ENCODE assay signal across 12 cellular contexts in the genomic region with DNA sequence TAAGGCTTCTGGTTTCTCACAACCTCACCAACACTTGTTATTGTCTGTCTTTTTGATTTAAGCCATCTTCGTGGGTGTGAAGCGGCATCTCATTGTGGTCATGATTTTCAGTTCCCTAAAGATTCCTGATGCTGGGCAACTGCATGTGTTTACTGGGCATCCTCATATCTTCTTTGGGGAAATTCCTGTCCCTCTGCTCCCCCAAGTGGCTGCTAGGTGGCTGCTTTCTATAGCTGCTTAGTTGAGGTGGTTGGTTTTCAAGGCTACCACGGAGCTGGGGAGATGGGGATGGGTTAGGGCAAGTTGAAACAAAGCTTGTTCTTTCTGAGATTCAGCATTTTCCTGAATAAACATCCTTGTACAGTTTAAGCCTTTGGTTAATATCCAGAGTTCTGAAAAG.
DNase-seq lines count a peak whose midpoint lies in the region; ATAC-seq, FAIRE-seq and TF ChIP-seq lines count a peak whose summit lies in the region.
"Had no signal": no experiment of that assay in that cellular context is flagged by ENCODE, and none has a peak within 500 bp of the region (broad histone marks: within the 10 kb centered on the region; RNA-seq: fewer than 3 reads in every experiment).

No MANE protein-coding gene starts in this region.

- TF ChIP-seq EP300 in HepG2 (IDR thresholded peaks at IDR 0.05; ENCODE audit: low read depth in 2 of 2, low read length in 2 of 2) (no peak), HepG2 (CRISPR knock-in tag; IDR thresholded peaks at IDR 0.05; ENCODE audit: borderline replicate concordance) (no peak)

- H3K9ac ChIP-seq in HepG2 (ENCODE audit: insufficient read depth, low read depth, low read length), result no peak overlapping the region

- H3K79me2 ChIP-seq in HepG2 (ENCODE audit: insufficient read depth, low read length), result no peaks in the 10 kb centered on the region

- H3K4me2 ChIP-seq in HepG2 (ENCODE audit: low read depth, low read length), result no peak overlapping the region

- no peak overlapping the region for H2AFZ ChIP-seq in HepG2 (ENCODE audit: low read length)

- intact Hi-C loops in HepG2 (cut with micrococcal nuclease; ENCODE audit: unreplicated experiment), result loop anchor here (1.0 kb wide), 2 partner anchors 335 to 432 kb away; no protein-coding TSS in a partner anchor
- intact Hi-C loops in vagina (cut with DNase I), result no loop called here

- no peaks in the 10 kb centered on the region for H4K20me1 ChIP-seq in HepG2 (ENCODE audit: insufficient read depth, low read length)

- no peak overlapping the region for H3K4me3 ChIP-seq in HFF-Myc (replicated peaks; ENCODE audit: low read depth, low read length)
- H3K4me3 ChIP-seq in astrocyte of the spinal cord (ENCODE audit: low read depth, low read length), result no peak overlapping the region
- H3K4me3 ChIP-seq in HepG2 (replicated peaks in 1 of 3; ENCODE audit: insufficient read depth in 1 of 3, low read depth in 2 of 3, low read length in 3 of 3), result no peak overlapping the region
- no peak overlapping the region for H3K4me3 ChIP-seq in vagina
- H3K4me3 ChIP-seq in effector memory CD4-positive, alpha-beta T cell (ENCODE audit: insufficient read depth, low read depth, low read length, poor library complexity, severe bottlenecking), result no peak overlapping the region
- H3K4me3 ChIP-seq: SJSA1 had no signal

- H3K27ac ChIP-seq in HepG2 (ENCODE audit: extremely low read length, insufficient read depth, low read length) (no peak overlapping the region), vagina (no peak overlapping the region)
- H3K27ac ChIP-seq in effector memory CD4-positive, alpha-beta T cell (ENCODE audit: insufficient read depth, low read length, poor library complexity, severe bottlenecking), result no peak overlapping the region
- H3K27ac ChIP-seq: SJSA1 had no signal

- CTCF ChIA-PET in HepG2 (lab: Yijun Ruan, JAX; ENCODE audit: low intra/inter-chr PET ratio, low total read pairs), result interaction anchor here (0.8 to 2.0 kb wide), 2 partner anchors 334 to 403 kb away, joined by 4 to 13 read pairs; no protein-coding TSS in a partner anchor

- WGBS in HepG2 (ENCODE audit: low lambda C conversion rate), result 3% methylated on average over 3 of the region's 3 CpGs

- no peaks in the 10 kb centered on the region for H3K36me3 ChIP-seq in HepG2 (replicated peaks in 1 of 2; ENCODE audit: control insufficient read depth in 1 of 2, insufficient read depth in 2 of 2, low read length in 2 of 2)
- H3K36me3 ChIP-seq in vagina, result no peaks in the 10 kb centered on the region
- H3K36me3 ChIP-seq in effector memory CD4-positive, alpha-beta T cell (ENCODE audit: control insufficient read depth, insufficient read depth, low read length), result no peaks in the 10 kb centered on the region
- H3K36me3 ChIP-seq: SJSA1 had no signal

- H3K27me3 ChIP-seq in HepG2 (ENCODE audit: control insufficient read depth in 1 of 2, insufficient read depth in 2 of 2, low read length in 2 of 2) (peaks cover 1 to 3% of the 10 kb centered on the region in 2 experiments; a peak in 1 of 5 replicates), vagina (no peaks in the 10 kb centered on the region)
- H3K27me3 ChIP-seq in effector memory CD4-positive, alpha-beta T cell (replicated peaks; ENCODE audit: control insufficient read depth, insufficient read depth, low read length, poor library complexity, severe bottlenecking), result no peaks in the 10 kb centered on the region
- H3K27me3 ChIP-seq: SJSA1 had no signal

- BruUV-seq in HepG2 (replicated peaks; lab: Mats Ljungman, UMichigan), result no TSS peak

- peak; percentile 91 for FAIRE-seq in HepG2 (lab: Jason Lieb, UNC)
- FAIRE-seq: islet of Langerhans had no signal

- TF ChIP-seq CTCF in HFF-Myc (IDR thresholded peaks at IDR 0.05; ENCODE audit: low read depth, low read length, missing control alignments) (peak; percentile 43), astrocyte of the spinal cord (IDR thresholded peaks at IDR 0.05; ENCODE audit: low read depth, low read length) (peak; percentile 37), HepG2 (CRISPR knock-in tag; IDR thresholded peaks at IDR 0.05) (peak; percentile 81), vagina (IDR thresholded peaks at IDR 0.05) (peak in 1 of 3 experiments; percentile 45)

- TF ChIP-seq POLR2A in HepG2 (IDR thresholded peaks at IDR 0.05; ENCODE audit: insufficient read depth in 1 of 2, low read depth in 2 of 2, low read length in 2 of 2) (no peak), vagina (IDR thresholded peaks at IDR 0.05) (no peak)

- ATAC-seq in HepG2, result peak; percentile 74

- TF ChIP-seq RAD21 in HepG2 (CRISPR knock-in tag; IDR thresholded peaks at IDR 0.05), result peak; percentile 80

- no peaks in the 10 kb centered on the region for H3K9me3 ChIP-seq in HepG2 (ENCODE audit: low read length)
- H3K9me3 ChIP-seq in vagina, result no peaks in the 10 kb centered on the region
- no peaks in the 10 kb centered on the region for H3K9me3 ChIP-seq in effector memory CD4-positive, alpha-beta T cell (ENCODE audit: control insufficient read depth, low read length)
- H3K9me3 ChIP-seq: SJSA1 had no signal

- H3K4me1 ChIP-seq in HepG2 (ENCODE audit: insufficient read depth, low read length) (peaks cover 13% of the 10 kb centered on the region), vagina (peaks cover 17% of the 10 kb centered on the region)
- H3K4me1 ChIP-seq in effector memory CD4-positive, alpha-beta T cell (ENCODE audit: control insufficient read depth, insufficient read depth, low read length, poor library complexity, severe bottlenecking), result no peaks in the 10 kb centered on the region

- in situ Hi-C loops in astrocyte of the spinal cord (cut with HindIII; ENCODE audit: low sequenced_read_pairs) (no loop called here), HepG2 (cut with HindIII; ENCODE audit: extremely low pct_ligation_motif_present, low pct_unique_long_range_greater_than_20kb) (no loop called here)

- POLR2A ChIA-PET in HepG2 (lab: Yijun Ruan, JAX), result no interaction called here

- peak; percentile 71 for DNase-seq in EH (ENCODE audit: low read depth)
- DNase-seq in HFF-Myc (ENCODE audit: extremely low read depth, low read depth), result no peak
- DNase-seq in astrocyte of the spinal cord (ENCODE audit: low read depth, low spot score), result peak; percentile 3
- DNase-seq in HepG2 (ENCODE audit: low spot score), result peak; percentile 63
- DNase-seq in vagina (ENCODE audit: extremely low spot score in 2 of 2), result no peak
- DNase-seq in activated gamma-delta T cell (lab: John Stamatoyannopoulos, UW), result no peak
- no peak for DNase-seq in activated naive CD4-positive, alpha-beta T cell (lab: John Stamatoyannopoulos, UW)
- no peak for DNase-seq in effector memory CD4-positive, alpha-beta T cell
- DNase-seq: activated naive CD4-positive, alpha-beta T cell treated with anti-CD3 and anti-CD28 coated beads, Interleukin-2, amount 50 U/mL, for 16 hours; stimulated activated CD4-positive, alpha-beta T cell treated with anti-CD3 and anti-CD28 coated beads, Interleukin-2, amount 100 ng/mL, for 24 hours had no signal

TF ChIP-seq in HepG2, 621 proteins besides CTCF, POLR2A, EP300 and RAD21 (continues in another document):
- TF ChIP-seq SMC3 (IDR thresholded peaks at IDR 0.05; ENCODE audit: low read length), result peak; percentile 92
- TF ChIP-seq SKI (IDR thresholded peaks at IDR 0.05; ENCODE audit: partially characterized antibody), result no peak
- peak; percentile 49; the same call in 1 of the 2 replicates for TF ChIP-seq IRF2 (CRISPR knock-in tag; IDR thresholded peaks at IDR 0.05)
- TF ChIP-seq, protein P1, sequence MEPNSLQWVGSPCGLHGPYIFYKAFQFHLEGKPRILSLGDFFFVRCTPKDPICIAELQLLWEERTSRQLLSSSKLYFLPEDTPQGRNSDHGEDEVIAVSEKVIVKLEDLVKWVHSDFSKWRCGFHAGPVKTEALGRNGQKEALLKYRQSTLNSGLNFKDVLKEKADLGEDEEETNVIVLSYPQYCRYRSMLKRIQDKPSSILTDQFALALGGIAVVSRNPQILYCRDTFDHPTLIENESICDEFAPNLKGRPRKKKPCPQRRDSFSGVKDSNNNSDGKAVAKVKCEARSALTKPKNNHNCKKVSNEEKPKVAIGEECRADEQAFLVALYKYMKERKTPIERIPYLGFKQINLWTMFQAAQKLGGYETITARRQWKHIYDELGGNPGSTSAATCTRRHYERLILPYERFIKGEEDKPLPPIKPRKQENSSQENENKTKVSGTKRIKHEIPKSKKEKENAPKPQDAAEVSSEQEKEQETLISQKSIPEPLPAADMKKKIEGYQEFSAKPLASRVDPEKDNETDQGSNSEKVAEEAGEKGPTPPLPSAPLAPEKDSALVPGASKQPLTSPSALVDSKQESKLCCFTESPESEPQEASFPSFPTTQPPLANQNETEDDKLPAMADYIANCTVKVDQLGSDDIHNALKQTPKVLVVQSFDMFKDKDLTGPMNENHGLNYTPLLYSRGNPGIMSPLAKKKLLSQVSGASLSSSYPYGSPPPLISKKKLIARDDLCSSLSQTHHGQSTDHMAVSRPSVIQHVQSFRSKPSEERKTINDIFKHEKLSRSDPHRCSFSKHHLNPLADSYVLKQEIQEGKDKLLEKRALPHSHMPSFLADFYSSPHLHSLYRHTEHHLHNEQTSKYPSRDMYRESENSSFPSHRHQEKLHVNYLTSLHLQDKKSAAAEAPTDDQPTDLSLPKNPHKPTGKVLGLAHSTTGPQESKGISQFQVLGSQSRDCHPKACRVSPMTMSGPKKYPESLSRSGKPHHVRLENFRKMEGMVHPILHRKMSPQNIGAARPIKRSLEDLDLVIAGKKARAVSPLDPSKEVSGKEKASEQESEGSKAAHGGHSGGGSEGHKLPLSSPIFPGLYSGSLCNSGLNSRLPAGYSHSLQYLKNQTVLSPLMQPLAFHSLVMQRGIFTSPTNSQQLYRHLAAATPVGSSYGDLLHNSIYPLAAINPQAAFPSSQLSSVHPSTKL (CRISPR knock-in tag; IDR thresholded peaks at IDR 0.05), result 0 out of 2 replicates have a peak, but pooled peaks have one; percentile 19
- TF ChIP-seq ELF3 (CRISPR knock-in tag; IDR thresholded peaks at IDR 0.05), result peak; percentile 44; the same call in 1 of the 2 replicates
- peak; percentile 68; the same call in 1 of the 2 replicates for TF ChIP-seq ERF (CRISPR knock-in tag; IDR thresholded peaks at IDR 0.05)
- peak; percentile 47; the same call in 1 of the 2 replicates for TF ChIP-seq ZBTB7B (CRISPR knock-in tag; IDR thresholded peaks at IDR 0.05)
- TF ChIP-seq TCF7L2 (IDR thresholded peaks at IDR 0.05; ENCODE audit: low read depth, low read length), result no peak
- TF ChIP-seq MIXL1 (CRISPR knock-in tag; IDR thresholded peaks at IDR 0.05), result 0 out of 2 replicates have a peak, but pooled peaks have one; percentile 28
- peak; percentile 93 for TF ChIP-seq STAG1 (CRISPR knock-in tag; IDR thresholded peaks at IDR 0.05)

Comparison
In these comparisons a context has a peak if more than half of its experiments do, and no peak if none do; other contexts are left out.
1. DNase-seq: peak in EH (single experiment), astrocyte of the spinal cord (single experiment) and HepG2 (single experiment); none in HFF-Myc (single experiment), vagina (0 of 2), activated gamma-delta T cell (single experiment), activated naive CD4-positive, alpha-beta T cell (0 of 4) and effector memory CD4-positive, alpha-beta T cell (0 of 3).